ENCODE assay signal across 8 cellular contexts in genomic region chr12:12716845-12717585, GRCh38. TPM values are rescaled to one million over a fixed set of nuclear protein-coding genes. Genes with fewer than 3 reads are reported as not detected.
DNase-seq lines count a peak whose midpoint lies in the region; ATAC-seq, FAIRE-seq and TF ChIP-seq lines count a peak whose summit lies in the region.

CDKN1B (plus strand) TSS chr12:12717368; CDS start chr12:12717840, 472 bp downstream.

- peak within 1 kb of the TSS; percentile 89 for H3K4me3 ChIP-seq in HFF-Myc (replicated peaks; ENCODE audit: low read depth, low read length)
- peak within 1 kb of the TSS; percentile 64 for H3K4me3 ChIP-seq in suprapubic skin

- no peaks in the 10 kb centered on the region for H3K9me3 ChIP-seq in suprapubic skin

- TF ChIP-seq EP300 in suprapubic skin (IDR thresholded peaks at IDR 0.05), result no peak

- H3K36me3 ChIP-seq in suprapubic skin, result peaks cover 3% of the 10 kb centered on the region

- H3K4me1 ChIP-seq in suprapubic skin, result peaks cover 65% of the 10 kb centered on the region

- TF ChIP-seq CTCF in HFF-Myc (IDR thresholded peaks at IDR 0.05; ENCODE audit: low read depth, low read length, missing control alignments) (no peak), suprapubic skin (IDR thresholded peaks at IDR 0.05) (no peak)

- ATAC-seq in SK-N-SH treated with all-trans-retinoic acid at 6 μM for 48 hours, result peak; percentile 90

- peak; percentile 86 for DNase-seq in HFF-Myc (ENCODE audit: extremely low read depth, low read depth)
- peak; percentile 96 for DNase-seq in NCI-H1092 treated with DMSO at 0.1 percent for 48 hours (lab: John Stamatoyannopoulos, UW)
- DNase-seq in activated naive CD4-positive, alpha-beta T cell treated with anti-CD3 and anti-CD28 coated beads, Interleukin-2, amount 50 U/mL, for 16 hours, result peak; percentile 85
- peak; percentile 87 for DNase-seq in germinal center (ENCODE audit: low spot score)
- peak; percentile 36 for DNase-seq in non-pigmented ciliary epithelial cell (ENCODE audit: low read depth)
- peak; percentile 94 for DNase-seq in suprapubic skin (ENCODE audit: low spot score in 2 of 2)

- H3K27ac ChIP-seq in suprapubic skin, result peak within 1 kb of the TSS; percentile 100

- peak in 1 of 2 donors; percentile 79 for TF ChIP-seq POLR2A in suprapubic skin (IDR thresholded peaks at IDR 0.05)

- under 1% methylated on average over 30 of the region's 78 CpGs for WGBS in suprapubic skin

- peak; percentile 81 for FAIRE-seq in G401.6 (lab: Jason Lieb, UNC)

- no peaks in the 10 kb centered on the region for H3K27me3 ChIP-seq in suprapubic skin

TF ChIP-seq in SK-N-SH treated with all-trans-retinoic acid at 6 μM for 48 hours, 23 proteins besides CTCF, POLR2A, EP300 and RAD21:
- TF ChIP-seq RARB (CRISPR knock-in tag; IDR thresholded peaks at IDR 0.05) (no peak), ZFP3 (CRISPR knock-in tag; IDR thresholded peaks at IDR 0.05) (peak; percentile 90), ZC3H10 (CRISPR knock-in tag; IDR thresholded peaks at IDR 0.05) (no peak), PATZ1 (CRISPR knock-in tag; IDR thresholded peaks at IDR 0.05; ENCODE audit: borderline replicate concordance) (peak; percentile 98)
- TF ChIP-seq, protein P1, sequence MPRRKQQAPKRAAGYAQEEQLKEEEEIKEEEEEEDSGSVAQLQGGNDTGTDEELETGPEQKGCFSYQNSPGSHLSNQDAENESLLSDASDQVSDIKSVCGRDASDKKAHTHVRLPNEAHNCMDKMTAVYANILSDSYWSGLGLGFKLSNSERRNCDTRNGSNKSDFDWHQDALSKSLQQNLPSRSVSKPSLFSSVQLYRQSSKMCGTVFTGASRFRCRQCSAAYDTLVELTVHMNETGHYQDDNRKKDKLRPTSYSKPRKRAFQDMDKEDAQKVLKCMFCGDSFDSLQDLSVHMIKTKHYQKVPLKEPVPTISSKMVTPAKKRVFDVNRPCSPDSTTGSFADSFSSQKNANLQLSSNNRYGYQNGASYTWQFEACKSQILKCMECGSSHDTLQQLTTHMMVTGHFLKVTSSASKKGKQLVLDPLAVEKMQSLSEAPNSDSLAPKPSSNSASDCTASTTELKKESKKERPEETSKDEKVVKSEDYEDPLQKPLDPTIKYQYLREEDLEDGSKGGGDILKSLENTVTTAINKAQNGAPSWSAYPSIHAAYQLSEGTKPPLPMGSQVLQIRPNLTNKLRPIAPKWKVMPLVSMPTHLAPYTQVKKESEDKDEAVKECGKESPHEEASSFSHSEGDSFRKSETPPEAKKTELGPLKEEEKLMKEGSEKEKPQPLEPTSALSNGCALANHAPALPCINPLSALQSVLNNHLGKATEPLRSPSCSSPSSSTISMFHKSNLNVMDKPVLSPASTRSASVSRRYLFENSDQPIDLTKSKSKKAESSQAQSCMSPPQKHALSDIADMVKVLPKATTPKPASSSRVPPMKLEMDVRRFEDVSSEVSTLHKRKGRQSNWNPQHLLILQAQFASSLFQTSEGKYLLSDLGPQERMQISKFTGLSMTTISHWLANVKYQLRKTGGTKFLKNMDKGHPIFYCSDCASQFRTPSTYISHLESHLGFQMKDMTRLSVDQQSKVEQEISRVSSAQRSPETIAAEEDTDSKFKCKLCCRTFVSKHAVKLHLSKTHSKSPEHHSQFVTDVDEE (CRISPR knock-in tag; IDR thresholded peaks at IDR 0.05), result no peak

RNA-seq across cellular contexts. Expression of gene CDKN1B, which starts in this region (rescaled TPM):
- 10 to 100 TPM; 37.8 to 71.9 (median 46.9) TPM for total RNA-seq in suprapubic skin

Comparison
In these comparisons a context has a peak if more than half of its experiments do, and no peak if none do; other contexts are left out.
1. Peak in every context shown above with its lines: DNase-seq, ATAC-seq, H3K4me3 ChIP-seq and H3K27ac ChIP-seq.
2. DNase-seq: peak in every context shown above with its lines; median percentile 96 in NCI-H1092 treated with DMSO at 0.1 percent for 48 hours; 94 in suprapubic skin; 87 in germinal center; 86 in HFF-Myc; 85 in activated naive CD4-positive, alpha-beta T cell treated with anti-CD3 and anti-CD28 coated beads, Interleukin-2, amount 50 U/mL, for 16 hours; 36 in non-pigmented ciliary epithelial cell.